Comparison of ENCODE assay signal across 16 cellular contexts in the genomic region with DNA sequence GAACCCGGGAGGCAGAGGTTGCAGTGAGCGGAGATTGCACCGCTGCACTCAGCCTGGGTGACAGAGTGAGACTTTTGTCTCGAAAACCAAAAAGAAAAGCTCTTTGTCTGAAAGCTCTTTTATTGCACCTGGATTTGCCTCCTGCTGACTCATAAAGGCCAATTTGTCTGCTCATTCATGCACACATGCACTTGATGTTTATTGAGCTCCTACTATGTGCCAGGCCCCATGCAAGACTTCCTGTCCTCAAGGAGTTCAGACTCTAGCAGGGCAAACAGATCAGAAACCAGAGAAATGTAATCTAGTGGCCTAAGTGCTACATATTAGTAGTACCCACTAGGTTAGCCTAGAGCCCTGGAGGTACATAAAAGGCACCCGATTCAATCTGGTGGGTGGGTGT. TPM values are rescaled to one million over a fixed set of nuclear protein-coding genes. Genes with fewer than 3 reads are reported as not detected.
DNase-seq lines count a peak whose midpoint lies in the region; ATAC-seq, FAIRE-seq and TF ChIP-seq lines count a peak whose summit lies in the region.
"Had no signal": no experiment of that assay in that cellular context is flagged by ENCODE, and none has a peak within 500 bp of the region (broad histone marks: within the 10 kb centered on the region; RNA-seq: fewer than 3 reads in every experiment).

No MANE protein-coding gene starts in this region.

- CTCF ChIA-PET in OCI-LY7 (lab: Charles Lee; ENCODE audit: unreplicated experiment), result no interaction called here

- H3K36me3 ChIP-seq in OCI-LY7 (ENCODE audit: insufficient read depth, low read length), result no peaks in the 10 kb centered on the region
- H3K36me3 ChIP-seq in small intestine (ENCODE audit: control insufficient read depth in 2 of 2, insufficient read depth in 2 of 2, low read length in 2 of 2), result no peaks in the 10 kb centered on the region

- H3K4me1 ChIP-seq in OCI-LY7 (ENCODE audit: insufficient read depth, low read length, poor library complexity, severe bottlenecking), result peaks cover 79% of the 10 kb centered on the region
- no peaks in the 10 kb centered on the region for H3K4me1 ChIP-seq in small intestine (ENCODE audit: control insufficient read depth in 2 of 2, insufficient read depth in 1 of 2, low read depth in 1 of 2, low read length in 1 of 2)

- no peak overlapping the region; the same call in 1 of the 2 replicates for H2AFZ ChIP-seq in OCI-LY7 (ENCODE audit: low read length)

- TF ChIP-seq POLR2A in GM12891 (IDR thresholded peaks at IDR 0.05; ENCODE audit: low read depth, low read length), result no peak

- whole genome bisulfite sequencing in small intestine, 3 donors, result 42 to 69% (median 52%) methylated on average over 5 of the region's 5 CpGs

- no peaks in the 10 kb centered on the region for H4K20me1 ChIP-seq in OCI-LY7 (ENCODE audit: insufficient read depth, low read length)

- H3K79me2 ChIP-seq in OCI-LY7 (ENCODE audit: insufficient read depth, low read depth, low read length), result no peaks in the 10 kb centered on the region

- H3K9me3 ChIP-seq in OCI-LY7 (ENCODE audit: low read length) (no peaks in the 10 kb centered on the region), small intestine (ENCODE audit: control insufficient read depth, low read depth) (no peaks in the 10 kb centered on the region)

- no peak for DNase-seq in GM12891 (ENCODE audit: insufficient read length, low spot score)
- peak; percentile 61 for DNase-seq in OCI-LY7 (ENCODE audit: low spot score)
- DNase-seq in small intestine, result peak; percentile 15
- DNase-seq in caudate nucleus (lab: John Stamatoyannopoulos, UW), result no peak
- DNase-seq: AML-193; CD8-positive, alpha-beta T cell; DND-41; GF-D8; HCEC 1CT; NCI-H1436 treated with DMSO at 0.1 percent for 48 hours; NCI-H2081; NCI-H510A treated with DMSO at 0.1 percent for 48 hours; RPMI8226; SW 1271 had no signal

- no peak for TF ChIP-seq CTCF in OCI-LY7 (conservative IDR thresholded peaks at IDR 0.05; ENCODE audit: low read length)

- H3K4me3 ChIP-seq in OCI-LY7 (ENCODE audit: low read depth, low read length, poor library complexity, severe bottlenecking) (no peak overlapping the region), small intestine (ENCODE audit: low read depth in 1 of 2, low read length in 2 of 2) (no peak overlapping the region)

- POLR2A ChIA-PET in OCI-LY7 (lab: Charles Lee), result interaction anchor here (0.6 to 1.5 kb wide), 4 partner anchors 8 to 744 kb away, joined by 3 to 6 read pairs (median 4); no protein-coding TSS in a partner anchor

- intact Hi-C loops in OCI-LY7 (cut with micrococcal nuclease; ENCODE audit: unreplicated experiment), result no loop called here

- no peak for ATAC-seq in esophagus mucosa
- ATAC-seq: CD8-positive, alpha-beta T cell had no signal

- H3K27ac ChIP-seq in OCI-LY7 (ENCODE audit: low read depth, low read length, poor library complexity, severe bottlenecking) (peak overlapping the region; percentile 94), small intestine (ENCODE audit: low read depth in 1 of 2, low read length in 1 of 2) (peak overlapping the region in 1 of 2 donors; percentile 12), caudate nucleus (ENCODE audit: low read depth, low read length) (no peak overlapping the region)

- no peaks in the 10 kb centered on the region for H3K27me3 ChIP-seq in small intestine (ENCODE audit: control insufficient read depth in 2 of 2, insufficient read depth in 2 of 2, low read length in 2 of 2)

- H3K4me2 ChIP-seq in OCI-LY7 (ENCODE audit: low read length), result peak overlapping the region; percentile 64

- H3K9me2 ChIP-seq in OCI-LY7 (ENCODE audit: insufficient read depth, low read length), result no peaks in the 10 kb centered on the region

- FAIRE-seq in GM12891 (lab: Jason Lieb, UNC) (peak; percentile 87), small intestine (lab: Jason Lieb, UNC) (no peak)
- FAIRE-seq: D721Med had no signal

- BruUV-seq in OCI-LY7 (replicated peaks; lab: Mats Ljungman, UMichigan), result no TSS peak

TF ChIP-seq in GM12891, 5 proteins besides CTCF, POLR2A, EP300 and RAD21:
- no peak for TF ChIP-seq TAF1 (IDR thresholded peaks at IDR 0.05; ENCODE audit: low read depth, low read length)
- peak; percentile 20 for TF ChIP-seq PAX5 (IDR thresholded peaks at IDR 0.05; ENCODE audit: insufficient read depth, low read length, severe bottlenecking)

RNA-seq across cellular contexts. Expression of a gene that starts 16.3 kb away (rescaled TPM):
- 32.9 TPM for polyA plus RNA-seq in GM12891 (2012; ENCODE audit: low read depth, missing spikeins)
- 69.7 and 74.1 TPM in 2 replicates for total RNA-seq in OCI-LY7 (2014; rRNA removed; shearing (Covaris generic))
- total RNA-seq in OCI-LY7 (2022) (82.4 and 101 TPM in 2 replicates), esophagus mucosa (40.1 TPM)
- 100 to 1,000 TPM in 1 of 3 donors, 10 to 100 TPM in 1, 1 to 10 TPM in 1; 9.7 to 228 (median 14.3) TPM for polyA plus RNA-seq in small intestine

RNA-seq across cellular contexts. Expression of a gene that starts 30.2 kb away (rescaled TPM):
- polyA plus RNA-seq in GM12891 (2012; ENCODE audit: low read depth, missing spikeins), result 1.2 TPM
- total RNA-seq in OCI-LY7 (2014; rRNA removed; shearing (Covaris generic)), result 0.18 and 0.79 TPM in 2 replicates
- 2.4 and 3.8 TPM in 2 replicates for total RNA-seq in OCI-LY7 (2022)
- 1 to 10 TPM in 1 of 3 donors, under 1 TPM in 1, not detected in 1; 0.67 to 1.5 TPM for polyA plus RNA-seq in small intestine
- 0.16 TPM for total RNA-seq in esophagus mucosa
- total RNA-seq: CD8-positive, alpha-beta T cell had no signal

RNA-seq across cellular contexts. Expression of a gene that starts 39.6 kb away (rescaled TPM):
- polyA plus RNA-seq in GM12891 (2012; ENCODE audit: low read depth, missing spikeins), result 16.4 TPM
- 16.5 and 17.2 TPM in 2 replicates for total RNA-seq in OCI-LY7 (2014; rRNA removed; shearing (Covaris generic))
- 24.6 and 27.4 TPM in 2 replicates for total RNA-seq in OCI-LY7 (2022)
- 10 to 100 TPM in 1 of 3 donors, 1 to 10 TPM in 2; 6.9 to 19.1 (median 8.6) TPM for polyA plus RNA-seq in small intestine
- total RNA-seq in esophagus mucosa, result 14.7 TPM

RNA-seq across cellular contexts. Expression of a gene that starts 55.0 kb away (rescaled TPM):
- polyA plus RNA-seq in GM12891 (2012; ENCODE audit: low read depth, missing spikeins), result 16.9 TPM
- total RNA-seq in OCI-LY7 (2014; rRNA removed; shearing (Covaris generic)), result 7.7 and 8.8 TPM in 2 replicates
- total RNA-seq in OCI-LY7 (2022), result 11.2 and 14.5 TPM in 2 replicates
- 100 to 1,000 TPM in 2 of 3 donors, 10 to 100 TPM in 1; 99.4 to 359 (median 270) TPM for polyA plus RNA-seq in small intestine
- total RNA-seq in esophagus mucosa, result 11.3 TPM

Comparison
In these comparisons a context has a peak if more than half of its experiments do, and no peak if none do; other contexts are left out.
1. DNase-seq: peak in OCI-LY7 (single experiment) and small intestine (single experiment); none in GM12891 (single experiment) and caudate nucleus (0 of 61).